Comparison of ENCODE assay signal across 27 cellular contexts in genomic region chrX:114221445-114221844, GRCh38.
"Had no signal": no experiment of that assay in that cellular context is flagged by ENCODE, and none has a peak within 500 bp of the region (broad histone marks: within the 10 kb centered on the region; RNA-seq: fewer than 3 reads in every experiment).

No MANE protein-coding gene starts in this region.

- ATAC-seq: effector memory CD8-positive, alpha-beta T cell; esophagus mucosa; gastrocnemius medialis; heart right ventricle; left cardiac atrium; left lung; left ventricle myocardium superior; lower lobe of right lung; mucosa of descending colon had no signal

- H3K4me1 Mint-ChIP-seq: mesothelial cell of epicardium, naive B cell had no signal

- H3K27ac ChIP-seq: coronary artery, dorsolateral prefrontal cortex, epithelial cell of prostate, esophagus squamous epithelium, gastrocnemius medialis, heart right ventricle, left lung, lower lobe of right lung had no signal

- H3K9me3 ChIP-seq: esophagus squamous epithelium, gastrocnemius medialis, heart right ventricle, left lung, lower lobe of right lung, mucosa of descending colon had no signal

- H3K27ac Mint-ChIP-seq: effector memory CD8-positive, alpha-beta T cell; endodermal cell; mesothelial cell of epicardium; naive B cell had no signal

- H3K4me3 Mint-ChIP-seq: effector memory CD8-positive, alpha-beta T cell; endodermal cell; mesothelial cell of epicardium; naive B cell had no signal

- FAIRE-seq: endometrium, islet of Langerhans, keratinocyte had no signal

- H3K27me3 ChIP-seq: esophagus squamous epithelium, gastrocnemius medialis had no signal

- H3K36me3 Mint-ChIP-seq: mesothelial cell of epicardium, naive B cell had no signal

- DNase-seq: dermis blood vessel endothelial cell; dorsolateral prefrontal cortex; effector CD8-positive, alpha-beta T cell; effector memory CD8-positive, alpha-beta T cell; endodermal cell; erythroblast; esophagus squamous epithelium; foreskin fibroblast; foreskin melanocyte; gastrocnemius medialis; head of caudate nucleus; heart right ventricle; hippocampal formation; left cardiac atrium; left lung; left ventricle myocardium superior; lower lobe of right lung; mesenchymal stem cell; mucosa of descending colon; naive B cell had no signal

- H3K4me1 ChIP-seq: esophagus squamous epithelium, gastrocnemius medialis, heart right ventricle, left lung, lower lobe of right lung had no signal

- H3K9me3 Mint-ChIP-seq: endodermal cell, mesothelial cell of epicardium had no signal

- H3K4me3 ChIP-seq: coronary artery, dorsolateral prefrontal cortex, esophagus squamous epithelium, gastrocnemius medialis, heart right ventricle, left lung, lower lobe of right lung, mucosa of descending colon had no signal

- H3K36me3 ChIP-seq: esophagus squamous epithelium, gastrocnemius medialis, heart right ventricle, left lung, lower lobe of right lung had no signal

- H3K27me3 Mint-ChIP-seq: effector memory CD8-positive, alpha-beta T cell had no signal
